Comparison of ENCODE assay signal across 18 cellular contexts in genomic region chr10:23469596-23470237, GRCh38. TPM values are rescaled to one million over a fixed set of nuclear protein-coding genes. Genes with fewer than 3 reads are reported as not detected.
DNase-seq lines count a peak whose midpoint lies in the region; ATAC-seq and TF ChIP-seq lines count a peak whose summit lies in the region.
"Had no signal": no experiment of that assay in that cellular context is flagged by ENCODE, and none has a peak within 500 bp of the region (broad histone marks: within the 10 kb centered on the region; RNA-seq: fewer than 3 reads in every experiment).

No MANE protein-coding gene starts in this region.

- POLR2A ChIA-PET in SK-N-SH (lab: Yijun Ruan, JAX) = no interaction called here

- H3K79me2 ChIP-seq in SK-N-SH (ENCODE audit: insufficient read depth) = no peaks in the 10 kb centered on the region

- no peak overlapping the region for H3K27ac ChIP-seq in SK-N-SH (ENCODE audit: low read depth in 2 of 2, low read length in 1 of 2)
- H3K27ac ChIP-seq: HL-60, RWPE1, SJCRH30 had no signal

- H3F3A ChIP-seq in SK-N-SH (replicated peaks; ENCODE audit: insufficient read depth) = no peaks in the 10 kb centered on the region

- no peak for TF ChIP-seq RAD21 in SK-N-SH (IDR thresholded peaks at IDR 0.05; ENCODE audit: low read length)

- H3K9me3 ChIP-seq in SK-N-SH = no peaks in the 10 kb centered on the region
- H3K9me3 ChIP-seq: SJCRH30 had no signal

- DNase-seq in SK-N-SH (no peak), left colon (no peak), sciatic nerve (ENCODE audit: low spot score) (no peak), NCI-H1092 (lab: John Stamatoyannopoulos, UW) (no peak), iPS-NIHi7 (ENCODE audit: extremely low spot score) (no peak)
- DNase-seq: DMS79 treated with DMSO at 0.1 percent for 48 hours, H7, Kasumi-1, NCI-H1105 treated with DMSO at 0.1 percent for 48 hours, NCI-H1694, NCI-H2107, NCI-H526, PC-3, SJCRH30 had no signal

- no peak for TF ChIP-seq CTCF in SK-N-SH (IDR thresholded peaks at IDR 0.05)

- no peak overlapping the region for H3K4me2 ChIP-seq in SK-N-SH

- no peak for TF ChIP-seq EP300 in SK-N-SH (IDR thresholded peaks at IDR 0.05; ENCODE audit: borderline replicate concordance in 1 of 2, low read depth in 1 of 2, low read length in 1 of 2)

- H3K27me3 ChIP-seq in SK-N-SH (ENCODE audit: insufficient read depth) = no peaks in the 10 kb centered on the region
- H3K27me3 ChIP-seq: SJCRH30 had no signal

- no peak overlapping the region for H3K9ac ChIP-seq in SK-N-SH

- no peak overlapping the region for H3K4me3 ChIP-seq in SK-N-SH (ENCODE audit: low read depth in 2 of 2, low read length in 1 of 2)
- H3K4me3 ChIP-seq: SJCRH30 had no signal

- H3K36me3 ChIP-seq in SK-N-SH (replicated peaks in 1 of 2; ENCODE audit: control insufficient read depth in 1 of 2, insufficient read depth in 2 of 2, low read length in 1 of 2) = no peaks in the 10 kb centered on the region
- H3K36me3 ChIP-seq: SJCRH30 had no signal

- H3K9me2 ChIP-seq in SK-N-SH = no peaks in the 10 kb centered on the region

- CTCF ChIA-PET in SK-N-SH (lab: Yijun Ruan, JAX) = interaction anchor here (0.6 to 0.7 kb wide), 2 partner anchors 8 to 47 kb away, joined by 3 read pairs; no protein-coding TSS in a partner anchor

- no peaks in the 10 kb centered on the region for H4K20me1 ChIP-seq in SK-N-SH (ENCODE audit: insufficient read depth)

- ATAC-seq in SK-N-SH treated with all-trans-retinoic acid at 6 μM for 48 hours (no peak), left colon (peak; percentile 56), sciatic nerve (peak; percentile 58), GM21528 (IDR thresholded peaks at IDR 0.05; ENCODE audit: low FRiP score, unreplicated experiment) (no peak)
- ATAC-seq: PC-3 had no signal

- no peaks in the 10 kb centered on the region for H3K4me1 ChIP-seq in SK-N-SH (ENCODE audit: control insufficient read depth in 1 of 2, insufficient read depth in 2 of 2, low read depth in 1 of 2, low read length in 1 of 2)

- no peak overlapping the region for H2AFZ ChIP-seq in SK-N-SH (ENCODE audit: low read depth)

- WGBS in SK-N-SH (ENCODE audit: low lambda C conversion rate) = 36% methylated on average over 1 of the region's 1 CpG

- intact Hi-C loops in left colon (cut with DNase I, micrococcal nuclease) = no loop called here
- intact Hi-C loops in sciatic nerve (cut with DNase I) = no loop called here

TF ChIP-seq in SK-N-SH treated with all-trans-retinoic acid at 6 μM for 48 hours, 23 proteins besides CTCF, POLR2A, EP300 and RAD21:
- 0 out of 2 replicates have a peak, but pooled peaks have one; percentile 16 for TF ChIP-seq ZFP30 (CRISPR knock-in tag; IDR thresholded peaks at IDR 0.05)
- TF ChIP-seq CSRNP3 (CRISPR knock-in tag; IDR thresholded peaks at IDR 0.05) = no peak

TF ChIP-seq in SK-N-SH, 30 proteins besides CTCF, POLR2A, EP300 and RAD21:
- no peak for TF ChIP-seq USF1 (IDR thresholded peaks at IDR 0.05; ENCODE audit: borderline replicate concordance, low read depth)
- no peak for TF ChIP-seq FOXM1 (IDR thresholded peaks at IDR 0.05; ENCODE audit: low read depth)
- TF ChIP-seq MEF2A (IDR thresholded peaks at IDR 0.05; ENCODE audit: borderline replicate concordance, low read depth) = no peak
- no peak for TF ChIP-seq MXI1 (IDR thresholded peaks at IDR 0.05; ENCODE audit: low read depth, low read length)
- TF ChIP-seq TEAD4 (IDR thresholded peaks at IDR 0.05; ENCODE audit: borderline replicate concordance, insufficient read depth) = no peak
- TF ChIP-seq ELF1 (IDR thresholded peaks at IDR 0.05) = no peak
- TF ChIP-seq REST (IDR thresholded peaks at IDR 0.05; ENCODE audit: low read depth, low read length) = no peak
- no peak for TF ChIP-seq EZH2phosphoT487 (IDR thresholded peaks at IDR 0.05; ENCODE audit: borderline replicate concordance, low read depth)
- no peak for TF ChIP-seq NFIC (IDR thresholded peaks at IDR 0.05; ENCODE audit: borderline replicate concordance)
- no peak for TF ChIP-seq CHD2 (IDR thresholded peaks at IDR 0.05; ENCODE audit: low read length, partially characterized antibody)
- no peak for TF ChIP-seq FOSL2 (IDR thresholded peaks at IDR 0.05; ENCODE audit: borderline replicate concordance, low read depth)
- no peak for TF ChIP-seq PBX3 (IDR thresholded peaks at IDR 0.05)
- TF ChIP-seq MAX (IDR thresholded peaks at IDR 0.05; ENCODE audit: low read depth) = no peak
- no peak for TF ChIP-seq IRF3 (IDR thresholded peaks at IDR 0.05; ENCODE audit: low read depth, low read length)
- no peak for TF ChIP-seq POLR2AphosphoS5 (IDR thresholded peaks at IDR 0.05; ENCODE audit: low read depth, low read length)
- no peak for TF ChIP-seq RCOR1 (IDR thresholded peaks at IDR 0.05; ENCODE audit: low read length)
- no peak for TF ChIP-seq SMC3 (IDR thresholded peaks at IDR 0.05; ENCODE audit: low read depth, low read length)
- TF ChIP-seq RFX5 (IDR thresholded peaks at IDR 0.05; ENCODE audit: low read length) = no peak
- TF ChIP-seq GABPA (IDR thresholded peaks at IDR 0.05; ENCODE audit: low read depth) = no peak
- TF ChIP-seq YY1 (IDR thresholded peaks at IDR 0.05; ENCODE audit: low read depth) = no peak
TF ChIP-seq in SK-N-SH: peak in this region for 0.

RNA-seq across cellular contexts. Expression of gene OTUD1, which starts 30.8 kb away (rescaled TPM):
- polyA plus RNA-seq in SK-N-SH (2012; rRNA removed) = 5.8 and 8.5 TPM in 2 replicates
- polyA plus RNA-seq in SK-N-SH (2012; cell fraction: cytosol; rRNA removed) = 9.2 and 11.4 TPM in 2 replicates
- 7.1 and 8.6 TPM in 2 replicates for polyA plus RNA-seq in SK-N-SH (2012; cell fraction: nucleus; rRNA removed)
- 10 to 100 TPM; 10.2 to 23.0 TPM for total RNA-seq in left colon
- total RNA-seq in sciatic nerve = 33.9 TPM

Comparison
In these comparisons a context has a peak if more than half of its experiments do, and no peak if none do; other contexts are left out.
1. ATAC-seq: peak in left colon (single experiment) and sciatic nerve (single experiment); none in SK-N-SH treated with all-trans-retinoic acid at 6 μM for 48 hours (single experiment) and GM21528 (single experiment).